30 cellular contexts compared by ENCODE assay signal in genomic region chr2:189505412-189505953, GRCh38.
DNase-seq lines count a peak whose midpoint lies in the region; ATAC-seq, FAIRE-seq and TF ChIP-seq lines count a peak whose summit lies in the region.
"Had no signal": no experiment of that assay in that cellular context is flagged by ENCODE, and none has a peak within 500 bp of the region (broad histone marks: within the 10 kb centered on the region; RNA-seq: fewer than 3 reads in every experiment).

No MANE protein-coding gene starts in this region.

- H3K27me3 Mint-ChIP-seq in GM23338 (ENCODE audit: insufficient read depth, low read depth, poor library complexity) (no peaks in the 10 kb centered on the region), neural progenitor cell (ENCODE audit: insufficient read depth, low read depth) (peaks cover 2% of the 10 kb centered on the region)
- H3K27me3 Mint-ChIP-seq: activated CD4-positive, alpha-beta memory T cell treated with anti-CD3 and anti-CD28 coated beads for 36 hours; activated naive CD8-positive, alpha-beta T cell; stimulated activated naive B cell treated with anti-CD40 and anti-IgM and Interleukin-4, amounts not matched to agents 10 μg/mL and 1 μg/mL and 100 μg/mL, for 72 hours had no signal

- H4K20me1 ChIP-seq in GM23338 (replicated peaks; ENCODE audit: insufficient read depth) = no peaks in the 10 kb centered on the region
- no peaks in the 10 kb centered on the region for H4K20me1 ChIP-seq in K562 (replicated peaks; ENCODE audit: control insufficient read depth, insufficient read depth, low read length)
- no peaks in the 10 kb centered on the region for H4K20me1 ChIP-seq in neural progenitor cell (ENCODE audit: low read depth)
- H4K20me1 ChIP-seq in HepG2 (ENCODE audit: insufficient read depth, low read length) = no peaks in the 10 kb centered on the region

- no peak for TF ChIP-seq CTCF in GM23338 (conservative IDR thresholded peaks at IDR 0.05; ENCODE audit: low read depth in 2 of 2)
- TF ChIP-seq CTCF in K562 (IDR thresholded peaks at IDR 0.05 in 2 of 3, conservative IDR thresholded peaks at IDR 0.05 in 1 of 3; ENCODE audit: insufficient read depth in 2 of 3, low read depth in 1 of 3, low read length in 3 of 3) = peak; percentile 21 to 40 (median 38); a peak in 4 of 6 replicates
- TF ChIP-seq CTCF in neural progenitor cell (IDR thresholded peaks at IDR 0.05) = no peak
- no peak for TF ChIP-seq CTCF in HepG2 (CRISPR knock-in tag; IDR thresholded peaks at IDR 0.05)
- TF ChIP-seq CTCF in dorsolateral prefrontal cortex (IDR thresholded peaks at IDR 0.05 in 54 of 56, conservative IDR thresholded peaks at IDR 0.05 in 2 of 56; ENCODE audit: low read depth in 1 of 56, partially characterized antibody in 56 of 56) = no peak

- H3K27ac Mint-ChIP-seq in GM23338 (no peak overlapping the region), neural progenitor cell (no peak overlapping the region)
- H3K27ac Mint-ChIP-seq: activated CD4-positive, alpha-beta memory T cell treated with anti-CD3 and anti-CD28 coated beads for 36 hours; activated naive CD8-positive, alpha-beta T cell; nephron; stimulated activated naive B cell treated with anti-CD40 and anti-IgM and Interleukin-4, amounts not matched to agents 10 μg/mL and 1 μg/mL and 100 μg/mL, for 72 hours had no signal

- no peaks in the 10 kb centered on the region for H3K36me3 Mint-ChIP-seq in GM23338 (ENCODE audit: low read depth)
- no peaks in the 10 kb centered on the region for H3K36me3 Mint-ChIP-seq in neural progenitor cell
- H3K36me3 Mint-ChIP-seq: activated CD4-positive, alpha-beta memory T cell treated with anti-CD3 and anti-CD28 coated beads for 36 hours had no signal

- 0 out of 2 replicates have a peak, but pooled peaks cover 3% of the 10 kb centered on the region for H3K9me2 ChIP-seq in GM23338 (ENCODE audit: insufficient read depth)

- no peaks in the 10 kb centered on the region for H3K79me2 ChIP-seq in GM23338 (replicated peaks; ENCODE audit: insufficient read depth)
- no peaks in the 10 kb centered on the region for H3K79me2 ChIP-seq in K562 (ENCODE audit: control insufficient read depth, insufficient read depth, low read length)
- H3K79me2 ChIP-seq in neural progenitor cell (ENCODE audit: low read depth) = no peaks in the 10 kb centered on the region
- no peaks in the 10 kb centered on the region for H3K79me2 ChIP-seq in HepG2 (ENCODE audit: insufficient read depth, low read length)

- H3K4me3 ChIP-seq in GM23338 (no peak overlapping the region), K562 (no peak overlapping the region), neural progenitor cell (no peak overlapping the region), HepG2 (replicated peaks in 1 of 3; ENCODE audit: insufficient read depth in 1 of 3, low read depth in 2 of 3, low read length in 3 of 3) (no peak overlapping the region), dorsolateral prefrontal cortex (no peak overlapping the region)
- H3K4me3 ChIP-seq: breast epithelium, lung, Peyer's patch, upper lobe of left lung had no signal

- H3K9ac ChIP-seq in K562 (ENCODE audit: insufficient read depth in 1 of 2, low read depth in 2 of 2, low read length in 2 of 2) (peak overlapping the region in 1 of 2 experiments; percentile 65; a peak in 2 of 4 replicates), neural progenitor cell (no peak overlapping the region), HepG2 (ENCODE audit: insufficient read depth, low read depth, low read length) (no peak overlapping the region)

- no peak for DNase-seq in GM23338 (ENCODE audit: low spot score)
- peak; percentile 13 for DNase-seq in OCI-M2 (lab: John Stamatoyannopoulos, UW; ENCODE audit: unreplicated experiment)
- peak in 2 of 4 experiments; percentile 22 to 54 for DNase-seq in K562 (ENCODE audit: extremely low read depth in 1 of 4, low spot score in 3 of 4)
- no peak for DNase-seq in neural progenitor cell (ENCODE audit: low spot score)
- DNase-seq in Right ventricle myocardium inferior (ENCODE audit: missing footprints) = no peak
- DNase-seq in HepG2 (ENCODE audit: low spot score) = no peak
- DNase-seq in dorsolateral prefrontal cortex = no peak
- DNase-seq: activated CD4-positive, alpha-beta memory T cell treated with anti-CD3 and anti-CD28 coated beads for 36 hours; activated CD8-positive, alpha-beta memory T cell treated with anti-CD3 and anti-CD28 coated beads, Interleukin-2, amount 50 U/mL, for 4 hours; anterior cingulate cortex; hippocampal formation; NCI-H1417 treated with DMSO at 0.1 percent for 48 hours; NCI-H2029 treated with DMSO at 0.1 percent for 48 hours; NCI-H526; Peyer's patch; retina; SIG-M5; small intestine; stimulated activated naive B cell treated with anti-CD40 and anti-IgM and Interleukin-4, amounts not matched to agents 10 μg/mL and 1 μg/mL and 100 μg/mL, for 72 hours; substantia nigra; SW 1271; T1000 had no signal

- no peak overlapping the region for H3K27ac ChIP-seq in GM23338 (ENCODE audit: low read depth)
- H3K27ac ChIP-seq in K562 (ENCODE audit: extremely low read depth, low read depth, low read length) = peak overlapping the region; percentile 93
- no peak overlapping the region for H3K27ac ChIP-seq in neural progenitor cell
- no peak overlapping the region for H3K27ac ChIP-seq in HepG2 (ENCODE audit: extremely low read length, insufficient read depth, low read length)
- no peak overlapping the region for H3K27ac ChIP-seq in dorsolateral prefrontal cortex
- H3K27ac ChIP-seq: breast epithelium, C4-2B, HL-60, Peyer's patch, upper lobe of left lung had no signal

- CTCF ChIA-PET in K562 (lab: Yijun Ruan, JAX; ENCODE audit: low intra/inter-chr PET ratio) (no interaction called here), HepG2 (lab: Yijun Ruan, JAX; ENCODE audit: low intra/inter-chr PET ratio, low total read pairs) (no interaction called here)

- H3K9me1 ChIP-seq in K562 (ENCODE audit: control insufficient read depth, insufficient read depth, low read length) = no peaks in the 10 kb centered on the region

- POLR2A ChIA-PET in K562 (lab: Yijun Ruan, JAX) (interaction anchor here (1.4 kb wide), 2 partner anchors 10 to 72 kb away, joined by 4 to 15 read pairs; no protein-coding TSS in a partner anchor), HepG2 (lab: Yijun Ruan, JAX) (no interaction called here)

- no peaks in the 10 kb centered on the region for H3F3A ChIP-seq in GM23338 (replicated peaks; ENCODE audit: low read depth)
- no peaks in the 10 kb centered on the region for H3F3A ChIP-seq in neural progenitor cell (ENCODE audit: low read depth)

- H3K4me2 ChIP-seq in GM23338 = no peak overlapping the region
- H3K4me2 ChIP-seq in K562 (ENCODE audit: insufficient read depth, low read length) = 0 out of 2 replicates have a peak overlapping the region, but pooled peaks have one; percentile 3
- no peak overlapping the region for H3K4me2 ChIP-seq in neural progenitor cell
- no peak overlapping the region for H3K4me2 ChIP-seq in HepG2 (ENCODE audit: low read depth, low read length)

- in situ Hi-C loops in K562 (cut with MboI) (no loop called here), HepG2 (cut with HindIII; ENCODE audit: extremely low pct_ligation_motif_present, low pct_unique_long_range_greater_than_20kb) (no loop called here)

- H3K36me3 ChIP-seq in GM23338 (ENCODE audit: insufficient read depth) = no peaks in the 10 kb centered on the region
- no peaks in the 10 kb centered on the region for H3K36me3 ChIP-seq in K562 (ENCODE audit: control insufficient read depth, insufficient read depth, low read length)
- no peaks in the 10 kb centered on the region for H3K36me3 ChIP-seq in neural progenitor cell
- H3K36me3 ChIP-seq in HepG2 (replicated peaks in 1 of 2; ENCODE audit: control insufficient read depth in 1 of 2, insufficient read depth in 2 of 2, low read length in 2 of 2) = no peaks in the 10 kb centered on the region
- H3K36me3 ChIP-seq: breast epithelium, Peyer's patch, upper lobe of left lung had no signal

- BruUV-seq in K562 (replicated peaks; lab: Mats Ljungman, UMichigan) (no TSS peak), HepG2 (replicated peaks; lab: Mats Ljungman, UMichigan) (no TSS peak)

- no peak for TF ChIP-seq POLR2A in K562 (conservative IDR thresholded peaks at IDR 0.05)
- TF ChIP-seq POLR2A in HepG2 (IDR thresholded peaks at IDR 0.05; ENCODE audit: insufficient read depth in 1 of 2, low read depth in 2 of 2, low read length in 2 of 2) = no peak

- H3K4me3 Mint-ChIP-seq in GM23338 (no peak overlapping the region), neural progenitor cell (no peak overlapping the region)
- H3K4me3 Mint-ChIP-seq: activated CD4-positive, alpha-beta memory T cell treated with anti-CD3 and anti-CD28 coated beads for 36 hours; activated naive CD8-positive, alpha-beta T cell; nephron; stimulated activated naive B cell treated with anti-CD40 and anti-IgM and Interleukin-4, amounts not matched to agents 10 μg/mL and 1 μg/mL and 100 μg/mL, for 72 hours had no signal

- TF ChIP-seq EP300 in K562 (IDR thresholded peaks at IDR 0.05; ENCODE audit: low read length) (peak; percentile 43; the same call in 1 of the 2 replicates), HepG2 (IDR thresholded peaks at IDR 0.05; ENCODE audit: low read depth in 2 of 2, low read length in 2 of 2) (no peak), HepG2 (CRISPR knock-in tag; IDR thresholded peaks at IDR 0.05; ENCODE audit: borderline replicate concordance) (no peak)

- H3K9me3 ChIP-seq in K562 (replicated peaks; ENCODE audit: control insufficient read depth, insufficient read depth, low read depth, low read length) (0 out of 2 replicates have a peak, but pooled peaks cover 2% of the 10 kb centered on the region), neural progenitor cell (ENCODE audit: low read depth) (no peaks in the 10 kb centered on the region), HepG2 (ENCODE audit: low read length) (0 out of 2 replicates have a peak, but pooled peaks cover 4% of the 10 kb centered on the region)
- H3K9me3 ChIP-seq: Peyer's patch, upper lobe of left lung had no signal

- H3K4me1 ChIP-seq in GM23338 (ENCODE audit: insufficient read depth) = no peaks in the 10 kb centered on the region
- H3K4me1 ChIP-seq in K562 (replicated peaks in 1 of 2; ENCODE audit: control insufficient read depth in 2 of 2, insufficient read depth in 2 of 2, low read length in 2 of 2) = peaks cover 12 to 25% of the 10 kb centered on the region in 2 experiments
- peaks cover 6% of the 10 kb centered on the region for H3K4me1 ChIP-seq in neural progenitor cell
- peaks cover 32% of the 10 kb centered on the region for H3K4me1 ChIP-seq in HepG2 (ENCODE audit: insufficient read depth, low read length)
- H3K4me1 ChIP-seq: breast epithelium, upper lobe of left lung had no signal

- peak; percentile 11 for FAIRE-seq in K562 (lab: Jason Lieb, UNC)
- FAIRE-seq in HepG2 (lab: Jason Lieb, UNC) = no peak
- FAIRE-seq: H54, small intestine had no signal

- intact Hi-C loops in K562 (cut with micrococcal nuclease) (loop anchor here (1.0 to 5.0 kb wide), 3 partner anchors 47 to 124 kb away; partner anchors contain the start of gene SLC40A1), Right ventricle myocardium inferior (cut with DNase I) (no loop called here), HepG2 (cut with micrococcal nuclease; ENCODE audit: unreplicated experiment) (loop anchor here (5.0 kb wide), 1 partner anchor 52 kb away; no protein-coding TSS in a partner anchor), dorsolateral prefrontal cortex (cut with DNase I) (no loop called here)

- H3K4me1 Mint-ChIP-seq in GM23338 (no peaks in the 10 kb centered on the region), neural progenitor cell (no peaks in the 10 kb centered on the region)
- H3K4me1 Mint-ChIP-seq: stimulated activated naive B cell treated with anti-CD40 and anti-IgM and Interleukin-4, amounts not matched to agents 10 μg/mL and 1 μg/mL and 100 μg/mL, for 72 hours had no signal

- TF ChIP-seq RAD21 in K562 (CRISPR knock-in tag; conservative IDR thresholded peaks at IDR 0.05 in 1 of 2, IDR thresholded peaks at IDR 0.05 in 1 of 2) = peak; percentile 37 to 52; a peak in 3 of 4 replicates
- no peak for TF ChIP-seq RAD21 in HepG2 (CRISPR knock-in tag; IDR thresholded peaks at IDR 0.05)

- H3K9me3 Mint-ChIP-seq in GM23338 (no peaks in the 10 kb centered on the region), neural progenitor cell (no peaks in the 10 kb centered on the region)

- H3K27me3 ChIP-seq in GM23338 (ENCODE audit: insufficient read depth) (no peaks in the 10 kb centered on the region), K562 (ENCODE audit: control insufficient read depth in 2 of 2, insufficient read depth in 2 of 2, low read length in 2 of 2) (no peaks in the 10 kb centered on the region), neural progenitor cell (no peaks in the 10 kb centered on the region), HepG2 (ENCODE audit: control insufficient read depth in 1 of 2, insufficient read depth in 2 of 2, low read length in 2 of 2) (no peaks in the 10 kb centered on the region), dorsolateral prefrontal cortex (no peaks in the 10 kb centered on the region)
- H3K27me3 ChIP-seq: breast epithelium, Peyer's patch, upper lobe of left lung had no signal

- H2AFZ ChIP-seq in GM23338 (0 out of 2 replicates have a peak overlapping the region, but pooled peaks have one; percentile 28), K562 (ENCODE audit: low read depth, low read length) (peak overlapping the region; percentile 80), neural progenitor cell (replicated peaks) (peak overlapping the region; percentile 26), HepG2 (ENCODE audit: low read length) (no peak overlapping the region)

- 0% methylated on average over 2 of the region's 2 CpGs for WGBS in K562 (ENCODE audit: insufficient coverage, low coverage, missing lambda C conversion rate)
- 89% methylated on average over 2 of the region's 2 CpGs for WGBS in HepG2 (ENCODE audit: low lambda C conversion rate)

- ATAC-seq in GM23338 (no peak), K562 (peak; percentile 56), Right ventricle myocardium inferior (no peak), HepG2 (no peak)
- ATAC-seq: stimulated activated naive B cell treated with anti-CD40 and anti-IgM and Interleukin-4, amounts not matched to agents 10 μg/mL and 1 μg/mL and 100 μg/mL, for 72 hours had no signal

Comparison
In these comparisons a context has a peak if more than half of its experiments do, and no peak if none do; other contexts are left out.
1. CTCF ChIP-seq: peak in K562 (3 of 3); none in GM23338 (0 of 2), neural progenitor cell (single experiment), HepG2 (single experiment) and dorsolateral prefrontal cortex (0 of 56).
2. intact Hi-C loops: an anchor here in K562 (1.0 to 5.0 kb wide) and HepG2 (5.0 kb wide); none called in Right ventricle myocardium inferior and dorsolateral prefrontal cortex.